9 cellular contexts compared by ENCODE assay signal in genomic region chr22:29700949-29701927, GRCh38. TPM values are rescaled to one million over a fixed set of nuclear protein-coding genes. Genes with fewer than 3 reads are reported as not detected.
DNase-seq lines count a peak whose midpoint lies in the region; ATAC-seq and TF ChIP-seq lines count a peak whose summit lies in the region.
"Had no signal": no experiment of that assay in that cellular context is flagged by ENCODE, and none has a peak within 500 bp of the region (broad histone marks: within the 10 kb centered on the region; RNA-seq: fewer than 3 reads in every experiment).

No MANE protein-coding gene starts in this region.

- no peak for ATAC-seq in GM18502 (IDR thresholded peaks at IDR 0.05; ENCODE audit: poor library complexity, unreplicated experiment)
- ATAC-seq in HG03571 (IDR thresholded peaks at IDR 0.05; ENCODE audit: unreplicated experiment): no peak
- no peak for ATAC-seq in HG02571 (IDR thresholded peaks at IDR 0.05; ENCODE audit: unreplicated experiment)

- H3K27me3 ChIP-seq in BE2C (no peaks in the 10 kb centered on the region), skeletal muscle satellite cell (ENCODE audit: control insufficient read depth, insufficient read depth, low read length) (no peaks in the 10 kb centered on the region)

- H3K4me3 ChIP-seq in BE2C (ENCODE audit: low read depth, low read length): no peak overlapping the region
- H3K4me3 ChIP-seq in skeletal muscle satellite cell (ENCODE audit: low read length): no peak overlapping the region

- TF ChIP-seq CTCF in BE2C (IDR thresholded peaks at IDR 0.05; ENCODE audit: low read depth, low read length): peak; percentile 29; the same call in 1 of the 2 replicates
- TF ChIP-seq CTCF in GM12873 (IDR thresholded peaks at IDR 0.05; ENCODE audit: insufficient read depth, low read depth, low read length, missing control alignments): peak; percentile 38

- H3K9me3 ChIP-seq in BE2C (no peaks in the 10 kb centered on the region), skeletal muscle satellite cell (replicated peaks; ENCODE audit: low read length) (no peaks in the 10 kb centered on the region)

- H3K4me1 ChIP-seq in BE2C (peaks cover 49% of the 10 kb centered on the region), skeletal muscle satellite cell (ENCODE audit: control insufficient read depth, insufficient read depth, low read length) (peaks cover 36% of the 10 kb centered on the region)

- DNase-seq in BE2C (peak; percentile 40), NCI-H69 (lab: John Stamatoyannopoulos, UW) (peak; percentile 96)
- peak; percentile 9 for DNase-seq in central memory CD4-positive, alpha-beta T cell

- H3K9ac ChIP-seq in skeletal muscle satellite cell (ENCODE audit: low read depth, low read length): no peak overlapping the region

- H3K4me2 ChIP-seq in skeletal muscle satellite cell (ENCODE audit: low read length): peak overlapping the region; percentile 31

- H3K36me3 ChIP-seq in BE2C (peaks cover 6% of the 10 kb centered on the region), skeletal muscle satellite cell (ENCODE audit: insufficient read depth, low read length) (peaks cover 12% of the 10 kb centered on the region)

RNA-seq across cellular contexts. Expression of gene CABP7, which starts 18.6 kb away (rescaled TPM):
- 0.79 TPM for polyA plus RNA-seq in BE2C (2012; ENCODE audit: insufficient read depth, insufficient read length, low read depth)
- not detected in 2 replicates for total RNA-seq in skeletal muscle satellite cell (2012; rRNA removed)
- total RNA-seq: dermis microvascular lymphatic vessel endothelial cell had no signal

Comparison
In these comparisons a context has a peak if more than half of its experiments do, and no peak if none do; other contexts are left out.
1. DNase-seq: peak in every context shown above with its lines; median percentile 96 in NCI-H69; 40 in BE2C; 9 in central memory CD4-positive, alpha-beta T cell.